ENCODE assay signal across 8 cellular contexts in genomic region chr20:62066983-62067433, GRCh38. TPM values are rescaled to one million over a fixed set of nuclear protein-coding genes. Genes with fewer than 3 reads are reported as not detected.
DNase-seq lines count a peak whose midpoint lies in the region; ATAC-seq, FAIRE-seq and TF ChIP-seq lines count a peak whose summit lies in the region.

No MANE protein-coding gene starts in this region.

- POLR2A ChIA-PET in GM12878 (lab: Charles Lee): interaction anchor here (1.1 to 2.3 kb wide), 4 partner anchors 51 to 79 kb away, joined by 3 to 30 read pairs (median 5); partner anchors contain the start of genes LSM14B, PSMA7 and SS18L1

- H3K36me3 ChIP-seq in GM12878 (ENCODE audit: control insufficient read depth in 2 of 2, insufficient read depth in 2 of 2, low read length in 1 of 2) (no peaks in the 10 kb centered on the region; a peak in 1 of 4 replicates), keratinocyte (ENCODE audit: control insufficient read depth in 2 of 2, extremely low read depth in 1 of 2, insufficient read depth in 2 of 2, low read length in 2 of 2) (no peaks in the 10 kb centered on the region)

- DNase-seq in Calu3 (no peak), HuH-7.5 (ENCODE audit: low spot score) (peak; percentile 79), GM12878 (ENCODE audit: low read depth, low spot score) (peak; percentile 33), keratinocyte (ENCODE audit: low read depth, low spot score) (no peak), NCI-H526 treated with DMSO at 0.1 percent for 48 hours (lab: John Stamatoyannopoulos, UW) (no peak), DMS153 (lab: John Stamatoyannopoulos, UW) (no peak)

- FAIRE-seq in GM12878 (lab: Jason Lieb, UNC) (peak; percentile 64), keratinocyte (lab: Jason Lieb, UNC) (peak; percentile 9)

- TSS peak; percentile 90 for BruUV-seq in Calu3 (replicated peaks; lab: Mats Ljungman, UMichigan)
- BruUV-seq in GM12878 (replicated peaks; lab: Mats Ljungman, UMichigan): TSS peak; percentile 90

- H3K79me2 ChIP-seq in GM12878 (ENCODE audit: control insufficient read depth, insufficient read depth, low read length) (peaks cover 19% of the 10 kb centered on the region), keratinocyte (ENCODE audit: control insufficient read depth, insufficient read depth, low read length) (peaks cover 16% of the 10 kb centered on the region)

- peaks cover 55% of the 10 kb centered on the region for H3K36me3 Mint-ChIP-seq in Calu3 (ENCODE audit: insufficient read depth, unreplicated experiment)
- peaks cover 7% of the 10 kb centered on the region for H3K36me3 Mint-ChIP-seq in stimulated activated memory B cell treated with anti-CD40 and anti-IgM and Interleukin-4, amounts not matched to agents 10 μg/mL and 1 μg/mL and 100 μg/mL, for 72 hours

- WGBS in GM12878 (ENCODE audit: insufficient coverage, insufficient replicate concordance, low lambda C conversion rate, missing lambda C conversion rate): 4% methylated on average over 15 of the region's 15 CpGs

- H3K4me1 ChIP-seq in GM12878 (ENCODE audit: control insufficient read depth, insufficient read depth, low read length): peaks cover 9% of the 10 kb centered on the region
- H3K4me1 ChIP-seq in keratinocyte (ENCODE audit: control insufficient read depth, extremely low read depth, insufficient read depth, low read length): peaks cover 13% of the 10 kb centered on the region

- H4K20me1 ChIP-seq in GM12878 (ENCODE audit: control insufficient read depth, insufficient read depth) (no peaks in the 10 kb centered on the region), keratinocyte (ENCODE audit: control insufficient read depth, extremely low read depth, insufficient read depth, low read length) (no peaks in the 10 kb centered on the region)

- peak; percentile 61 for ATAC-seq in GM12878
- no peak for ATAC-seq in stimulated activated memory B cell treated with anti-CD40 and anti-IgM and Interleukin-4, amounts not matched to agents 10 μg/mL and 1 μg/mL and 100 μg/mL, for 72 hours
- no peak for ATAC-seq in HG02938 (IDR thresholded peaks at IDR 0.05; ENCODE audit: unreplicated experiment)

- peak overlapping the region; percentile 81 for H2AFZ ChIP-seq in GM12878 (ENCODE audit: control insufficient read depth, low read depth, low read length)
- peak overlapping the region; percentile 83 for H2AFZ ChIP-seq in keratinocyte (ENCODE audit: control insufficient read depth, low read length)

- peaks cover 13% of the 10 kb centered on the region for H3K27me3 Mint-ChIP-seq in Calu3 (ENCODE audit: unreplicated experiment)
- H3K27me3 Mint-ChIP-seq in stimulated activated memory B cell treated with anti-CD40 and anti-IgM and Interleukin-4, amounts not matched to agents 10 μg/mL and 1 μg/mL and 100 μg/mL, for 72 hours: peaks cover 7% of the 10 kb centered on the region

- peak overlapping the region; percentile 77 for H3K4me3 Mint-ChIP-seq in Calu3 (ENCODE audit: low read depth, unreplicated experiment)
- peak overlapping the region; percentile 95 for H3K4me3 Mint-ChIP-seq in stimulated activated memory B cell treated with anti-CD40 and anti-IgM and Interleukin-4, amounts not matched to agents 10 μg/mL and 1 μg/mL and 100 μg/mL, for 72 hours

- SMC1A ChIA-PET in GM12878 (lab: Charles Lee; ENCODE audit: uncharacterized antibody, unreplicated experiment): interaction anchor here (1.8 kb wide), 1 partner anchor 54 kb away, joined by 5 read pairs; no protein-coding TSS in a partner anchor

- H3K27ac ChIP-seq in GM12878 (ENCODE audit: control insufficient read depth, insufficient read depth) (peak overlapping the region; percentile 5), keratinocyte (ENCODE audit: control insufficient read depth, insufficient read depth, low read length) (no peak overlapping the region)

- CTCF ChIA-PET in Calu3 (lab: Charles Lee) (no interaction called here), GM12878 (lab: Yijun Ruan, JAX) (interaction anchor here (1.2 to 2.0 kb wide), 3 partner anchors 61 to 75 kb away, joined by 3 to 6 read pairs (median 3); no protein-coding TSS in a partner anchor)

- RAD21 ChIA-PET in GM12878 (lab: Charles Lee; ENCODE audit: unreplicated experiment): interaction anchor here (1.0 to 2.7 kb wide), 2 partner anchors 54 to 74 kb away, joined by 3 to 17 read pairs; partner anchors contain the start of gene LSM14B

- dilution Hi-C loops in keratinocyte (cut with MboI; ENCODE audit: extremely low pct_ligation_motif_present, low sequenced_read_pairs): no loop called here

- H3K27ac Mint-ChIP-seq in Calu3 (ENCODE audit: unreplicated experiment): peak overlapping the region; percentile 99
- H3K27ac Mint-ChIP-seq in stimulated activated memory B cell treated with anti-CD40 and anti-IgM and Interleukin-4, amounts not matched to agents 10 μg/mL and 1 μg/mL and 100 μg/mL, for 72 hours: peak overlapping the region; percentile 88

- no peaks in the 10 kb centered on the region for H3K9me3 Mint-ChIP-seq in Calu3 (ENCODE audit: low read depth, unreplicated experiment)
- no peaks in the 10 kb centered on the region for H3K9me3 Mint-ChIP-seq in stimulated activated memory B cell treated with anti-CD40 and anti-IgM and Interleukin-4, amounts not matched to agents 10 μg/mL and 1 μg/mL and 100 μg/mL, for 72 hours

- peak overlapping the region; percentile 91 for H3K4me3 ChIP-seq in GM12878
- peak overlapping the region in 2 of 3 experiments; percentile 72 to 74 for H3K4me3 ChIP-seq in keratinocyte (ENCODE audit: control insufficient read depth in 2 of 3, extremely low read depth in 1 of 3, insufficient read depth in 2 of 3, low read depth in 1 of 3, low read length in 3 of 3)

- H3K4me1 Mint-ChIP-seq in Calu3 (ENCODE audit: low read depth, unreplicated experiment): peaks cover 43% of the 10 kb centered on the region
- H3K4me1 Mint-ChIP-seq in stimulated activated memory B cell treated with anti-CD40 and anti-IgM and Interleukin-4, amounts not matched to agents 10 μg/mL and 1 μg/mL and 100 μg/mL, for 72 hours: peaks cover 39% of the 10 kb centered on the region

- H3K9me3 ChIP-seq in GM12878 (replicated peaks; ENCODE audit: control insufficient read depth, insufficient read depth, low read length) (no peaks in the 10 kb centered on the region), keratinocyte (ENCODE audit: control insufficient read depth, low read depth, low read length) (no peaks in the 10 kb centered on the region)

- H3K9ac ChIP-seq in GM12878 (ENCODE audit: control insufficient read depth, insufficient read depth, low read length): peak overlapping the region; percentile 72
- peak overlapping the region; percentile 83 for H3K9ac ChIP-seq in keratinocyte (ENCODE audit: control insufficient read depth, extremely low read depth, insufficient read depth, low read length)

- in situ Hi-C loops in GM12878 (cut with MboI): loop anchor here (5.0 kb wide), 1 partner anchor 55 kb away; the partner anchor contains the start of gene LSM14B

- no peak for TF ChIP-seq EP300 in GM12878 (IDR thresholded peaks at IDR 0.05; ENCODE audit: borderline replicate concordance in 1 of 2, control insufficient read depth in 1 of 2, low read depth in 2 of 2, low read length in 2 of 2)

- TF ChIP-seq CTCF in Calu3 (IDR thresholded peaks at IDR 0.05; ENCODE audit: unreplicated experiment) (no peak), GM12878 (IDR thresholded peaks at IDR 0.05 in 2 of 3, conservative IDR thresholded peaks at IDR 0.05 in 1 of 3; ENCODE audit: control insufficient read depth in 2 of 3, extremely low read depth in 1 of 3, insufficient read depth in 1 of 3, low read depth in 3 of 3, low read length in 3 of 3) (no peak), keratinocyte (optimal IDR thresholded peaks at IDR 0.05 in 1 of 3, IDR thresholded peaks at IDR 0.05 in 1 of 3, conservative IDR thresholded peaks at IDR 0.05 in 1 of 3; ENCODE audit: extremely low read depth in 1 of 3, insufficient read depth in 2 of 3, low read length in 3 of 3) (no peak)

- H3K4me2 ChIP-seq in GM12878 (ENCODE audit: control insufficient read depth, insufficient read depth): peak overlapping the region; percentile 88
- H3K4me2 ChIP-seq in keratinocyte (ENCODE audit: control insufficient read depth, extremely low read depth, insufficient read depth, low read depth, low read length): peak overlapping the region; percentile 97

- intact Hi-C loops in Calu3 (cut with micrococcal nuclease; ENCODE audit: unreplicated experiment) (loop anchor here (5.0 kb wide), 1 partner anchor 55 kb away; the partner anchor contains the start of gene LSM14B), GM12878 (cut with micrococcal nuclease; ENCODE audit: unreplicated experiment) (loop anchor here (2.0 kb wide), 1 partner anchor 56 kb away; the partner anchor contains the start of gene LSM14B)

- no peak for TF ChIP-seq POLR2A in GM12878 (IDR thresholded peaks at IDR 0.05; ENCODE audit: low read depth, low read length)

- H3K27me3 ChIP-seq in GM12878 (replicated peaks in 1 of 2; ENCODE audit: control insufficient read depth in 2 of 2, insufficient read depth in 2 of 2, low read length in 1 of 2): no peaks in the 10 kb centered on the region
- H3K27me3 ChIP-seq in keratinocyte (ENCODE audit: control insufficient read depth, extremely low read depth, insufficient read depth, low read length): no peaks in the 10 kb centered on the region

- H3K9me1 ChIP-seq in keratinocyte (ENCODE audit: control insufficient read depth, extremely low read depth, insufficient read depth, low read length): no peaks in the 10 kb centered on the region

- TF ChIP-seq RAD21 in GM12878 (IDR thresholded peaks at IDR 0.05; ENCODE audit: insufficient read depth, low read depth, low read length): no peak

RNA-seq across cellular contexts. Expression of gene TAF4, which starts 1.3 kb away (rescaled TPM):
- total RNA-seq in Calu3 (2022) (64.3 and 65.2 TPM in 2 replicates), GM12878 (2014; rRNA removed) (2.6 and 3.4 TPM in 2 replicates), GM12878 (2014; rRNA removed; fragmentation: Illumina TruSeq; extraction: Trizol) (3.7 and 4.2 TPM in 2 replicates), GM12878 (2021) (16.9 and 19.5 TPM in 2 replicates)
- 31.6 and 34.9 TPM in 2 replicates for total RNA-seq in GM12878 (2013; cell fraction: nucleolus; rRNA removed)
- 3.3 TPM for polyA plus RNA-seq in GM12878 (2011; ENCODE audit: low read depth)
- polyA plus RNA-seq in GM12878 (2011; rRNA removed) (3.4 and 3.5 TPM in 2 replicates), GM12878 (2014; fragmentation: Illumina TruSeq; extraction: Trizol) (10.8 and 11.0 TPM in 2 replicates), GM12878 (2014; fragmentation: Nextera tagmentation; extraction: Ambion mirVana) (1 to 10 TPM in 1 of 2 experiments, under 1 TPM in 1; 0.39 to 1.0 TPM), GM12878 (2014; rRNA removed) (7.7 and 9.1 TPM in 2 replicates), GM12878 (2016; fragmentation: Nextera tagmentation; extraction: Ambion mirVana) (1 to 10 TPM; 1.6 to 1.7 TPM), keratinocyte (2.0 to 4.4 TPM (median 3.3 TPM) in 3 replicates)
- 4.7 and 5.4 TPM in 2 replicates for polyA plus RNA-seq in GM12878 (2011; cell fraction: cytosol; rRNA removed)
- 9.1 and 18.4 TPM in 2 replicates for polyA plus RNA-seq in GM12878 (2011; cell fraction: nucleus; rRNA removed)
- 8.3 and 9.1 TPM in 2 replicates for polyA plus RNA-seq in GM12878 (2012)
- 2.9 and 4.8 TPM in 2 replicates for polyA minus RNA-seq in GM12878 (2011; rRNA and poly(A)+ RNA removed)
- 14.2 and 18.0 TPM in 2 replicates for polyA minus RNA-seq in GM12878 (2011; cell fraction: cytosol; rRNA and poly(A)+ RNA removed)
- polyA minus RNA-seq in GM12878 (2011; cell fraction: nucleus; rRNA and poly(A)+ RNA removed): 3.1 and 10.1 TPM in 2 replicates
- 8.8 TPM for polyA plus RNA-seq in keratinocyte (2011; ENCODE audit: low read depth)
- 3.3 and 4.3 TPM in 2 replicates for polyA plus RNA-seq in keratinocyte (2011; cell fraction: cytosol; rRNA removed)
- polyA plus RNA-seq in keratinocyte (2011; cell fraction: nucleus; rRNA removed): 10.5 and 11.0 TPM in 2 replicates
- polyA plus RNA-seq in keratinocyte (2012; ENCODE audit: low replicate concordance): 5.0 and 8.0 TPM in 2 replicates
- 1.2 to 4.5 TPM (median 3.7 TPM) in 3 replicates for polyA minus RNA-seq in keratinocyte
- polyA minus RNA-seq in keratinocyte (2011; cell fraction: cytosol; rRNA and poly(A)+ RNA removed): 4.6 TPM
- 6.0 and 7.5 TPM in 2 replicates for polyA minus RNA-seq in keratinocyte (2011; cell fraction: nucleus; rRNA and poly(A)+ RNA removed)

RNA-seq across cellular contexts. Expression of gene LSM14B, which starts 55.3 kb away (rescaled TPM):
- total RNA-seq in Calu3 (2022): 76.9 and 78.0 TPM in 2 replicates
- 29.3 TPM in 2 replicates for total RNA-seq in GM12878 (2013; cell fraction: nucleolus; rRNA removed)
- 18.0 and 18.9 TPM in 2 replicates for total RNA-seq in GM12878 (2014; rRNA removed)
- 13.3 and 16.2 TPM in 2 replicates for total RNA-seq in GM12878 (2014; rRNA removed; fragmentation: Illumina TruSeq; extraction: Trizol)
- 34.3 and 34.9 TPM in 2 replicates for total RNA-seq in GM12878 (2021)
- 10.6 TPM for polyA plus RNA-seq in GM12878 (2011; ENCODE audit: low read depth)
- 25.5 and 33.2 TPM in 2 replicates for polyA plus RNA-seq in GM12878 (2011; rRNA removed)
- polyA plus RNA-seq in GM12878 (2011; cell fraction: cytosol; rRNA removed): 30.6 and 42.4 TPM in 2 replicates
- polyA plus RNA-seq in GM12878 (2011; cell fraction: nucleus; rRNA removed): 49.4 and 55.9 TPM in 2 replicates
- 26.7 and 32.9 TPM in 2 replicates for polyA plus RNA-seq in GM12878 (2012)
- polyA plus RNA-seq in GM12878 (2014; fragmentation: Illumina TruSeq; extraction: Trizol): 8.9 and 15.1 TPM in 2 replicates
- 1 to 10 TPM in 1 of 2 experiments, under 1 TPM in 1; 0.56 to 1.8 TPM for polyA plus RNA-seq in GM12878 (2014; fragmentation: Nextera tagmentation; extraction: Ambion mirVana)
- 29.6 and 30.3 TPM in 2 replicates for polyA plus RNA-seq in GM12878 (2014; rRNA removed)
- 1 to 10 TPM in 1 of 2 experiments, under 1 TPM in 1; 0.79 to 1.4 TPM for polyA plus RNA-seq in GM12878 (2016; fragmentation: Nextera tagmentation; extraction: Ambion mirVana)
- polyA minus RNA-seq in GM12878 (2011; rRNA and poly(A)+ RNA removed): 25.7 and 36.1 TPM in 2 replicates
- 15.6 and 16.8 TPM in 2 replicates for polyA minus RNA-seq in GM12878 (2011; cell fraction: cytosol; rRNA and poly(A)+ RNA removed)
- 12.8 and 25.0 TPM in 2 replicates for polyA minus RNA-seq in GM12878 (2011; cell fraction: nucleus; rRNA and poly(A)+ RNA removed)
- polyA plus RNA-seq in keratinocyte: 19.9 to 21.7 TPM (median 20.0 TPM) in 3 replicates
- 17.0 TPM for polyA plus RNA-seq in keratinocyte (2011; ENCODE audit: low read depth)
- 20.6 and 28.3 TPM in 2 replicates for polyA plus RNA-seq in keratinocyte (2011; cell fraction: cytosol; rRNA removed)
- polyA plus RNA-seq in keratinocyte (2011; cell fraction: nucleus; rRNA removed): 30.7 and 35.5 TPM in 2 replicates
- 22.6 and 25.9 TPM in 2 replicates for polyA plus RNA-seq in keratinocyte (2012; ENCODE audit: low replicate concordance)
- polyA minus RNA-seq in keratinocyte: 20.7 to 28.7 TPM (median 21.6 TPM) in 3 replicates
- 28.8 TPM for polyA minus RNA-seq in keratinocyte (2011; cell fraction: cytosol; rRNA and poly(A)+ RNA removed)
- 9.0 and 16.1 TPM in 2 replicates for polyA minus RNA-seq in keratinocyte (2011; cell fraction: nucleus; rRNA and poly(A)+ RNA removed)

Comparison
In these comparisons a context has a peak if more than half of its experiments do, and no peak if none do; other contexts are left out.
1. DNase-seq: peak in HuH-7.5 (single experiment) and GM12878 (single experiment); none in Calu3 (single experiment), keratinocyte (single experiment), NCI-H526 treated with DMSO at 0.1 percent for 48 hours (single experiment) and DMS153 (single experiment).